In genomic region chr17:64186171-64187092, GRCh38 we compare ENCODE assay signal across 22 cellular contexts. TPM values are rescaled to one million over a fixed set of nuclear protein-coding genes. Genes with fewer than 3 reads are reported as not detected.
A peak's percentile ranks its signal among the peaks of the same experiment; 100 is the strongest.
DNase-seq lines count a peak whose midpoint lies in the region; ATAC-seq, FAIRE-seq and TF ChIP-seq lines count a peak whose summit lies in the region.
"Had no signal": no experiment of that assay in that cellular context is flagged by ENCODE, and none has a peak within 500 bp of the region (broad histone marks: within the 10 kb centered on the region; RNA-seq: fewer than 3 reads in every experiment).

No MANE protein-coding gene starts in this region.

- peak overlapping the region; percentile 41 for H3K9ac ChIP-seq in HepG2 (ENCODE audit: insufficient read depth, low read depth, low read length)

- H3K4me1 ChIP-seq in ascending aorta: peaks cover 5 to 10% of the 10 kb centered on the region in 2 donors
- H3K4me1 ChIP-seq in HepG2 (ENCODE audit: insufficient read depth, low read length): peaks cover 40% of the 10 kb centered on the region
- H3K4me1 ChIP-seq in tibial artery: peaks cover 0 to 20% (median 9%) of the 10 kb centered on the region in 4 donors

- ATAC-seq in HepG2: peak; percentile 39; the same call in 2 of the 3 replicates
- ATAC-seq: GM23338, HCT116, K562 had no signal

- 83% methylated on average over 12 of the region's 12 CpGs for WGBS in HepG2 (ENCODE audit: low lambda C conversion rate)

- no TSS peak for BruUV-seq in HepG2 (replicated peaks; lab: Mats Ljungman, UMichigan)

- DNase-seq in NCI-H82 (lab: John Stamatoyannopoulos, UW): peak; percentile 61
- no peak for DNase-seq in ascending aorta (ENCODE audit: low spot score in 2 of 2)
- no peak for DNase-seq in HepG2 (ENCODE audit: low spot score)
- no peak for DNase-seq in tibial artery
- no peak for DNase-seq in GM03348 (ENCODE audit: low spot score)
- DNase-seq in NCI-H1436 (lab: John Stamatoyannopoulos, UW): no peak
- DNase-seq in effector CD4-positive, alpha-beta T cell: no peak
- DNase-seq in stimulated activated CD4-positive, alpha-beta T cell treated with anti-CD3 and anti-CD28 coated beads, Interleukin-12 subunit alpha, Interleukin-12 subunit beta, amount 100 ng/mL, for 4 hours: no peak
- DNase-seq: AML-193, COR-L47, NCI-H1092 treated with DMSO at 0.1 percent for 48 hours, NCI-H1694, NCI-H2107, NCI-H510A, NCI-H774, SHP77 treated with DMSO at 0.1 percent for 48 hours had no signal

- H3K27ac ChIP-seq in ascending aorta (peak overlapping the region; percentile 17 to 46), HepG2 (ENCODE audit: extremely low read length, insufficient read depth, low read length) (peak overlapping the region; percentile 79), tibial artery (peak overlapping the region; percentile 44 to 57)
- H3K27ac ChIP-seq: C4-2B had no signal

- peak overlapping the region; percentile 60 for H3K4me2 ChIP-seq in HepG2 (ENCODE audit: low read depth, low read length)
- H3K4me2 ChIP-seq: GM23338 had no signal

- TF ChIP-seq RAD21 in HepG2 (CRISPR knock-in tag; IDR thresholded peaks at IDR 0.05): no peak

- H3K4me3 ChIP-seq in ascending aorta (no peak overlapping the region), HepG2 (replicated peaks in 1 of 3; ENCODE audit: insufficient read depth in 1 of 3, low read depth in 2 of 3, low read length in 3 of 3) (peak overlapping the region in 1 of 3 experiments; percentile 8; a peak in 1 of 6 replicates), tibial artery (no peak overlapping the region)
- H3K4me3 ChIP-seq: GM23338, K562 had no signal

- no peaks in the 10 kb centered on the region for H3K79me2 ChIP-seq in HepG2 (ENCODE audit: insufficient read depth, low read length)

- no peaks in the 10 kb centered on the region for H3K27me3 ChIP-seq in ascending aorta
- no peaks in the 10 kb centered on the region for H3K27me3 ChIP-seq in HepG2 (ENCODE audit: control insufficient read depth in 1 of 2, insufficient read depth in 2 of 2, low read length in 2 of 2)
- no peaks in the 10 kb centered on the region for H3K27me3 ChIP-seq in tibial artery

- peak; percentile 37 for FAIRE-seq in HepG2 (lab: Jason Lieb, UNC)
- FAIRE-seq: GM12891, GM19239 had no signal

- no peaks in the 10 kb centered on the region for H3K9me3 ChIP-seq in ascending aorta
- H3K9me3 ChIP-seq in HepG2 (ENCODE audit: low read length): no peaks in the 10 kb centered on the region
- no peaks in the 10 kb centered on the region for H3K9me3 ChIP-seq in tibial artery

- no peak overlapping the region for H2AFZ ChIP-seq in HepG2 (ENCODE audit: low read length)
- H2AFZ ChIP-seq: GM23338 had no signal

- no peak for TF ChIP-seq CTCF in ascending aorta (IDR thresholded peaks at IDR 0.05)
- TF ChIP-seq CTCF in HepG2 (CRISPR knock-in tag; IDR thresholded peaks at IDR 0.05): no peak
- no peak for TF ChIP-seq CTCF in tibial artery (IDR thresholded peaks at IDR 0.05)

- in situ Hi-C loops in HepG2 (cut with HindIII; ENCODE audit: extremely low pct_ligation_motif_present, low pct_unique_long_range_greater_than_20kb): no loop called here

- intact Hi-C loops in ascending aorta (cut with DNase I): no loop called here
- intact Hi-C loops in HepG2 (cut with micrococcal nuclease; ENCODE audit: unreplicated experiment): loop anchor here (1.0 kb wide), 1 partner anchor 36 kb away; no protein-coding TSS in a partner anchor
- intact Hi-C loops in tibial artery (cut with DNase I; ENCODE audit: low total_unique reads): no loop called here

- no peak for TF ChIP-seq POLR2A in HepG2 (IDR thresholded peaks at IDR 0.05; ENCODE audit: insufficient read depth in 1 of 2, low read depth in 2 of 2, low read length in 2 of 2)

- POLR2A ChIA-PET in HepG2 (lab: Yijun Ruan, JAX): interaction anchor here (0.6 to 2.1 kb wide), 3 partner anchors 31 to 41 kb away, joined by 5 to 7 read pairs (median 5); no protein-coding TSS in a partner anchor

- CTCF ChIA-PET in HepG2 (lab: Yijun Ruan, JAX; ENCODE audit: low intra/inter-chr PET ratio, low total read pairs): interaction anchor here (1.0 kb wide), 1 partner anchor 8 kb away, joined by 3 read pairs; no protein-coding TSS in a partner anchor

- TF ChIP-seq EP300 in HepG2 (IDR thresholded peaks at IDR 0.05; ENCODE audit: low read depth in 2 of 2, low read length in 2 of 2) (no peak), HepG2 (CRISPR knock-in tag; IDR thresholded peaks at IDR 0.05; ENCODE audit: borderline replicate concordance) (no peak)

- H4K20me1 ChIP-seq in HepG2 (ENCODE audit: insufficient read depth, low read length): no peaks in the 10 kb centered on the region

- peaks cover 0 to 7% of the 10 kb centered on the region in 2 donors for H3K36me3 ChIP-seq in ascending aorta
- peaks cover 4% of the 10 kb centered on the region in 2 experiments; a peak in 2 of 5 replicates for H3K36me3 ChIP-seq in HepG2 (replicated peaks in 1 of 2; ENCODE audit: control insufficient read depth in 1 of 2, insufficient read depth in 2 of 2, low read length in 2 of 2)
- H3K36me3 ChIP-seq in tibial artery: peaks cover 0 to 15% (median 0%) of the 10 kb centered on the region in 3 donors

TF ChIP-seq in HepG2, 621 proteins besides CTCF, POLR2A, EP300 and RAD21 (continues in another document):
- TF ChIP-seq ZSCAN22 (CRISPR knock-in tag; IDR thresholded peaks at IDR 0.05): no peak
- no peak for TF ChIP-seq TARDBP (CRISPR knock-in tag; IDR thresholded peaks at IDR 0.05)
- TF ChIP-seq SMAD1 (CRISPR knock-in tag; IDR thresholded peaks at IDR 0.05; ENCODE audit: borderline replicate concordance, low read depth): no peak
- TF ChIP-seq UBTF (CRISPR knock-in tag; IDR thresholded peaks at IDR 0.05): 0 out of 2 replicates have a peak, but pooled peaks have one; percentile 11
- TF ChIP-seq RBM39 (IDR thresholded peaks at IDR 0.05; ENCODE audit: low read depth, low read length, poor library complexity, severe bottlenecking): no peak
- no peak for TF ChIP-seq ZNF17 (CRISPR knock-in tag; IDR thresholded peaks at IDR 0.05)

RNA-seq across cellular contexts. Expression of gene ERN1, which starts 56.5 kb away (rescaled TPM):
- total RNA-seq in ascending aorta (26.5 TPM), HepG2 (2016; rRNA removed; fragmentation: Illumina TruSeq; extraction: Trizol) (4.1 and 6.0 TPM in 2 replicates)
- 3.0 and 3.8 TPM in 2 replicates for total RNA-seq in HepG2 (2016; cell fraction: cytosol; rRNA removed; fragmentation: Illumina TruSeq; extraction: Trizol; ENCODE audit: low read depth)
- total RNA-seq in HepG2 (2016; cell fraction: insoluble cytoplasmic fraction; rRNA removed; fragmentation: Illumina TruSeq; extraction: Trizol): 3.2 and 7.0 TPM in 2 replicates
- total RNA-seq in HepG2 (2016; cell fraction: membrane; rRNA removed; fragmentation: Illumina TruSeq; extraction: Trizol): 4.2 and 4.8 TPM in 2 replicates
- 10.8 and 12.6 TPM in 2 replicates for total RNA-seq in HepG2 (2016; cell fraction: nucleus; rRNA removed; fragmentation: Illumina TruSeq; extraction: Trizol)
- polyA plus RNA-seq in HepG2 (2011; rRNA removed): 12.7 and 15.7 TPM in 2 replicates
- 9.1 and 10.3 TPM in 2 replicates for polyA plus RNA-seq in HepG2 (2011; cell fraction: cytosol; rRNA removed)
- polyA plus RNA-seq in HepG2 (2011; cell fraction: nucleus; rRNA removed): 32.7 and 33.0 TPM in 2 replicates
- 20.8 and 22.2 TPM in 2 replicates for polyA plus RNA-seq in HepG2 (2012)
- 2.9 and 3.1 TPM in 2 replicates for polyA plus RNA-seq in HepG2 (2016; cell fraction: cytosol; fragmentation: Illumina TruSeq; extraction: Trizol; ENCODE audit: low read depth)
- 3.3 and 3.6 TPM in 2 replicates for polyA plus RNA-seq in HepG2 (2016; cell fraction: insoluble cytoplasmic fraction; fragmentation: Illumina TruSeq; extraction: Trizol; ENCODE audit: low read depth)
- polyA plus RNA-seq in HepG2 (2016; cell fraction: membrane; fragmentation: Illumina TruSeq; extraction: Trizol; ENCODE audit: low read depth): 3.4 and 3.6 TPM in 2 replicates
- 11.5 and 12.4 TPM in 2 replicates for polyA plus RNA-seq in HepG2 (2016; cell fraction: nucleus; fragmentation: Illumina TruSeq; extraction: Trizol; ENCODE audit: insufficient read depth, low read depth)
- polyA minus RNA-seq in HepG2 (2011; rRNA and poly(A)+ RNA removed; ENCODE audit: low replicate concordance): 10.5 and 30.9 TPM in 2 replicates
- polyA minus RNA-seq in HepG2 (2011; cell fraction: cytosol; rRNA and poly(A)+ RNA removed): 13.3 and 18.1 TPM in 2 replicates
- polyA minus RNA-seq in HepG2 (2011; cell fraction: nucleus; rRNA and poly(A)+ RNA removed): 48.8 and 61.2 TPM in 2 replicates
